9 cellular contexts compared by ENCODE assay signal in genomic region chr1:43947061-43947889, GRCh38. TPM values are rescaled to one million over a fixed set of nuclear protein-coding genes. Genes with fewer than 3 reads are reported as not detected.
DNase-seq lines count a peak whose midpoint lies in the region; ATAC-seq and TF ChIP-seq lines count a peak whose summit lies in the region.
"Had no signal": no experiment of that assay in that cellular context is flagged by ENCODE, and none has a peak within 500 bp of the region (broad histone marks: within the 10 kb centered on the region; RNA-seq: fewer than 3 reads in every experiment).

No MANE protein-coding gene starts in this region.

- H3K9ac ChIP-seq in BLaER1 treated with 17β-estradiol and CSF1 and Interleukin-3, amounts not matched to agents 10 nM and 100 nM: peak overlapping the region; percentile 88 to 100 (median 98)
- H3K9ac ChIP-seq in skeletal muscle tissue (ENCODE audit: low read depth in 1 of 3, low read length in 3 of 3): peak overlapping the region; percentile 100

- peak overlapping the region; percentile 78 to 100 (median 99) for H3K4me2 ChIP-seq in BLaER1 treated with 17β-estradiol and CSF1 and Interleukin-3, amounts not matched to agents 10 nM and 100 nM

- no peak for DNase-seq in activated T-helper 1 cell treated with anti-CD3 and anti-CD28 coated beads, Interleukin-12 subunit alpha, Interleukin-12 subunit beta, Interleukin-2, Interleukin-4 antibody, amounts not matched to agents 30 ng/mL and 10 ng/mL and 1 ng/mL, durations not matched to agents 14 hours and 24 hours and 36 hours (ENCODE audit: low spot score)
- DNase-seq in left cardiac atrium: no peak
- DNase-seq in stimulated activated naive CD4-positive, alpha-beta T cell treated with Interleukin-2 at 50 U/mL for 16 hours (lab: John Stamatoyannopoulos, UW): no peak
- DNase-seq in NCI-H1092 (lab: John Stamatoyannopoulos, UW): no peak

- intact Hi-C loops in activated T-helper 1 cell treated with anti-CD3 and anti-CD28 coated beads, Interleukin-12 subunit alpha, Interleukin-12 subunit beta, Interleukin-2, Interleukin-4 antibody, amounts not matched to agents 30 ng/mL and 10 ng/mL and 1 ng/mL, durations not matched to agents 14 hours and 24 hours and 36 hours (cut with micrococcal nuclease): loop anchor here (2.0 kb wide), 1 partner anchor 416 kb away; the partner anchor contains the start of gene PTPRF
- intact Hi-C loops in left cardiac atrium (cut with DNase I): no loop called here

- peaks cover 19% of the 10 kb centered on the region for H3K36me3 Mint-ChIP-seq in activated T-helper 1 cell treated with anti-CD3 and anti-CD28 coated beads, Interleukin-12 subunit alpha, Interleukin-12 subunit beta, Interleukin-2, Interleukin-4 antibody, amounts not matched to agents 30 ng/mL and 10 ng/mL and 1 ng/mL, durations not matched to agents 14 hours and 24 hours and 36 hours (ENCODE audit: low read depth)

- H3K9me3 Mint-ChIP-seq in activated T-helper 1 cell treated with anti-CD3 and anti-CD28 coated beads, Interleukin-12 subunit alpha, Interleukin-12 subunit beta, Interleukin-2, Interleukin-4 antibody, amounts not matched to agents 30 ng/mL and 10 ng/mL and 1 ng/mL, durations not matched to agents 14 hours and 24 hours and 36 hours: no peaks in the 10 kb centered on the region

- peak overlapping the region; percentile 97 for H3K4me3 Mint-ChIP-seq in activated T-helper 1 cell treated with anti-CD3 and anti-CD28 coated beads, Interleukin-12 subunit alpha, Interleukin-12 subunit beta, Interleukin-2, Interleukin-4 antibody, amounts not matched to agents 30 ng/mL and 10 ng/mL and 1 ng/mL, durations not matched to agents 14 hours and 24 hours and 36 hours

- peaks cover 13 to 47% (median 22%) of the 10 kb centered on the region in 11 experiments; a peak in 21 of 22 replicates for H3K36me3 ChIP-seq in BLaER1 treated with 17β-estradiol and CSF1 and Interleukin-3, amounts not matched to agents 10 nM and 100 nM
- peaks cover 16 to 19% (median 16%) of the 10 kb centered on the region in 3 donors for H3K36me3 ChIP-seq in skeletal muscle tissue (ENCODE audit: control insufficient read depth in 3 of 3, insufficient read depth in 3 of 3, low read length in 3 of 3)

- peak overlapping the region; percentile 96 for H3K27ac Mint-ChIP-seq in activated T-helper 1 cell treated with anti-CD3 and anti-CD28 coated beads, Interleukin-12 subunit alpha, Interleukin-12 subunit beta, Interleukin-2, Interleukin-4 antibody, amounts not matched to agents 30 ng/mL and 10 ng/mL and 1 ng/mL, durations not matched to agents 14 hours and 24 hours and 36 hours

- H3K27me3 ChIP-seq in BLaER1 treated with 17β-estradiol and CSF1 and Interleukin-3, amounts not matched to agents 10 nM and 100 nM: no peaks in the 10 kb centered on the region
- H3K27me3 ChIP-seq in skeletal muscle tissue (ENCODE audit: control insufficient read depth in 3 of 3, insufficient read depth in 3 of 3, low read length in 3 of 3): no peaks in the 10 kb centered on the region

- peaks cover 34 to 60% (median 50%) of the 10 kb centered on the region in 10 experiments for H3K4me1 ChIP-seq in BLaER1 treated with 17β-estradiol and CSF1 and Interleukin-3, amounts not matched to agents 10 nM and 100 nM
- H3K4me1 ChIP-seq in skeletal muscle tissue (ENCODE audit: control insufficient read depth in 3 of 3, insufficient read depth in 3 of 3, low read length in 3 of 3): peaks cover 50 to 63% (median 58%) of the 10 kb centered on the region in 3 donors

- peaks cover 0 to 70% (median 22%) of the 10 kb centered on the region in 11 experiments; a peak in 12 of 22 replicates for H4K20me1 ChIP-seq in BLaER1 treated with 17β-estradiol and CSF1 and Interleukin-3, amounts not matched to agents 10 nM and 100 nM

- H3K27me3 Mint-ChIP-seq in activated T-helper 1 cell treated with anti-CD3 and anti-CD28 coated beads, Interleukin-12 subunit alpha, Interleukin-12 subunit beta, Interleukin-2, Interleukin-4 antibody, amounts not matched to agents 30 ng/mL and 10 ng/mL and 1 ng/mL, durations not matched to agents 14 hours and 24 hours and 36 hours (ENCODE audit: insufficient read depth): no peaks in the 10 kb centered on the region

- ATAC-seq in HG02642 (IDR thresholded peaks at IDR 0.05; ENCODE audit: poor library complexity, unreplicated experiment) (peak; percentile 2), left cardiac atrium (peak; percentile 12 to 15), GM18505 (IDR thresholded peaks at IDR 0.05; ENCODE audit: unreplicated experiment) (no peak)

- TF ChIP-seq POLR2A in GM18505 (IDR thresholded peaks at IDR 0.05; ENCODE audit: borderline replicate concordance, extremely low read depth, insufficient read depth, insufficient read length): no peak

- H3K4me3 ChIP-seq in BLaER1 treated with 17β-estradiol and CSF1 and Interleukin-3, amounts not matched to agents 10 nM and 100 nM: peak overlapping the region; percentile 74 to 92 (median 78)
- H3K4me3 ChIP-seq in skeletal muscle tissue (ENCODE audit: low read length in 3 of 3): peak overlapping the region; percentile 95 to 99 (median 96)

- no peaks in the 10 kb centered on the region for H3K9me3 ChIP-seq in BLaER1 treated with 17β-estradiol and CSF1 and Interleukin-3, amounts not matched to agents 10 nM and 100 nM (replicated peaks in 1 of 11)
- H3K9me3 ChIP-seq in skeletal muscle tissue (ENCODE audit: control insufficient read depth in 3 of 3, low read length in 3 of 3): no peaks in the 10 kb centered on the region

- H3K27ac ChIP-seq in BLaER1 treated with 17β-estradiol and CSF1 and Interleukin-3, amounts not matched to agents 10 nM and 100 nM: peak overlapping the region; percentile 91 to 100 (median 98)
- peak overlapping the region; percentile 100 for H3K27ac ChIP-seq in skeletal muscle tissue (ENCODE audit: low read depth, low read length)

- H3K4me1 Mint-ChIP-seq in activated T-helper 1 cell treated with anti-CD3 and anti-CD28 coated beads, Interleukin-12 subunit alpha, Interleukin-12 subunit beta, Interleukin-2, Interleukin-4 antibody, amounts not matched to agents 30 ng/mL and 10 ng/mL and 1 ng/mL, durations not matched to agents 14 hours and 24 hours and 36 hours (ENCODE audit: low read depth): peaks cover 53% of the 10 kb centered on the region

RNA-seq across cellular contexts. Expression of gene IPO13, which starts 0.5 kb away (rescaled TPM):
- 28.6 and 33.9 TPM in 2 replicates for total RNA-seq in activated T-helper 1 cell treated with anti-CD3 and anti-CD28 coated beads, Interleukin-12 subunit alpha, Interleukin-12 subunit beta, Interleukin-2, Interleukin-4 antibody, amounts not matched to agents 30 ng/mL and 10 ng/mL and 1 ng/mL, durations not matched to agents 14 hours and 24 hours and 36 hours
- 10 to 100 TPM; 26.7 to 30.1 TPM for total RNA-seq in left cardiac atrium
- 11.0 TPM for total RNA-seq in skeletal muscle tissue

RNA-seq across cellular contexts. Expression of gene ARTN, which starts 13.7 kb away (rescaled TPM):
- 0.24 and 0.88 TPM in 2 replicates for total RNA-seq in activated T-helper 1 cell treated with anti-CD3 and anti-CD28 coated beads, Interleukin-12 subunit alpha, Interleukin-12 subunit beta, Interleukin-2, Interleukin-4 antibody, amounts not matched to agents 30 ng/mL and 10 ng/mL and 1 ng/mL, durations not matched to agents 14 hours and 24 hours and 36 hours
- total RNA-seq in left cardiac atrium: under 1 TPM; 0.18 to 0.86 TPM
- total RNA-seq in skeletal muscle tissue: not detected
- total RNA-seq: lung microvascular endothelial cell had no signal

RNA-seq across cellular contexts. Expression of gene DPH2, which starts 22.5 kb away (rescaled TPM):
- 73.8 and 74.8 TPM in 2 replicates for total RNA-seq in activated T-helper 1 cell treated with anti-CD3 and anti-CD28 coated beads, Interleukin-12 subunit alpha, Interleukin-12 subunit beta, Interleukin-2, Interleukin-4 antibody, amounts not matched to agents 30 ng/mL and 10 ng/mL and 1 ng/mL, durations not matched to agents 14 hours and 24 hours and 36 hours
- total RNA-seq in left cardiac atrium (10 to 100 TPM; 14.1 to 20.9 TPM), skeletal muscle tissue (9.9 TPM)

RNA-seq across cellular contexts. Expression of gene ATP6V0B, which starts 27.5 kb away (rescaled TPM):
- 187 and 195 TPM in 2 replicates for total RNA-seq in activated T-helper 1 cell treated with anti-CD3 and anti-CD28 coated beads, Interleukin-12 subunit alpha, Interleukin-12 subunit beta, Interleukin-2, Interleukin-4 antibody, amounts not matched to agents 30 ng/mL and 10 ng/mL and 1 ng/mL, durations not matched to agents 14 hours and 24 hours and 36 hours
- total RNA-seq in left cardiac atrium: 100 to 1,000 TPM in 1 of 2 donors, 10 to 100 TPM in 1; 96.5 to 113 TPM
- 73.1 TPM for total RNA-seq in skeletal muscle tissue

RNA-seq across cellular contexts. Expression of gene B4GALT2, which starts 31.7 kb away (rescaled TPM):
- 51.2 and 51.3 TPM in 2 replicates for total RNA-seq in activated T-helper 1 cell treated with anti-CD3 and anti-CD28 coated beads, Interleukin-12 subunit alpha, Interleukin-12 subunit beta, Interleukin-2, Interleukin-4 antibody, amounts not matched to agents 30 ng/mL and 10 ng/mL and 1 ng/mL, durations not matched to agents 14 hours and 24 hours and 36 hours
- 10 to 100 TPM; 35.5 to 44.2 TPM for total RNA-seq in left cardiac atrium
- total RNA-seq in skeletal muscle tissue: 29.7 TPM
